In the genomic region with DNA sequence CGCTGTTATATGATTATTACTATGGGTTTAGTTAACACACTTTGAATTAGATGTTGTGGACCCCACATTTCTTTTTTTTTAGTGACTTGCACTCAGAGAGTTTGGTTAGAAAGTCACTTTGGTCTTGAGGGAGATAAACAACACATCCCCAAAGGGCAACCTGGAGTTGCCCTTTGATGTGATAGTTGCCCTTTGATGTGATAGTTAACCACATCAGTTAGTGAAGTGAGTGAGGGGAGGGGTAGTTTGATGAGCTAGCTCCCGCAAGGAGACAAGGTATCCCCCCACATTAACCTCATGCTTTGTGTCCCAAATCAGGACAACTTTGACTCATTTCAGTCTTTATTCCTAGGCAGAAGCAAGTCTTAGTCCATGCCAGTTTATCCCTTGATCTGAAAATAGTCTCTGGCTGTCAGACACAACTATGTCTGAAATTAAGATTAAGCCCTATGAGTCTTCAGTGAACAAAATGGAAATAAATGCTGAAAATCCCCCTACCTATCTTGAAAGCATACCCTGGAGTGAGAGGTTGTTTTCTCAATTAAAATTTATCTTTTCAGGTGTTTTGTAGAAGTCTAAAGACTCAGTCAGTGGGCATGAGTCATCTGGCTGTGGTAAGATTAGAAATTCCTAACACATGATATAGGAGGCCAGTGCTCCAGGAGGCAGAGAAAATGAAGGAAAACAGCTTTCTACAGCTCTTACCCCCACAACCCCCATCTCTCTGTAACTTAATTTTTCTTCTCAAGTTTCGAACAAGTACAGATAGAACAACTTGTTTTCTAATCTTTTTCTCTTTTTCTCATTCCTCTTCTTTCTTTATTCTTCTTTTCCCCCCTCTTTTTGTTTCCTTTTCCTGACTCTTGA, we compare ENCODE assay signal across 9 cellular contexts.
DNase-seq lines count a peak whose midpoint lies in the region; ATAC-seq and TF ChIP-seq lines count a peak whose summit lies in the region.
"Had no signal": no experiment of that assay in that cellular context is flagged by ENCODE, and none has a peak within 500 bp of the region (broad histone marks: within the 10 kb centered on the region; RNA-seq: fewer than 3 reads in every experiment).

No MANE protein-coding gene starts in this region.

- H3K36me3 Mint-ChIP-seq in activated naive CD8-positive, alpha-beta T cell: no peaks in the 10 kb centered on the region
- H3K36me3 Mint-ChIP-seq in activated naive CD8-positive, alpha-beta T cell treated with anti-CD3 and anti-CD28 coated beads for 36 hours: no peaks in the 10 kb centered on the region
- no peaks in the 10 kb centered on the region for H3K36me3 Mint-ChIP-seq in activated T-helper 17 cell treated with anti-CD3 and anti-CD28 coated beads, Interleukin-2, amount 50 U/mL, for 72 hours (ENCODE audit: low read depth)
- H3K36me3 Mint-ChIP-seq in endothelial cell (ENCODE audit: low read depth, unreplicated experiment): no peaks in the 10 kb centered on the region

- H3K27me3 Mint-ChIP-seq in activated naive CD8-positive, alpha-beta T cell: no peaks in the 10 kb centered on the region
- H3K27me3 Mint-ChIP-seq in activated naive CD8-positive, alpha-beta T cell treated with anti-CD3 and anti-CD28 coated beads for 36 hours: peaks cover 8% of the 10 kb centered on the region
- peaks cover 9% of the 10 kb centered on the region for H3K27me3 Mint-ChIP-seq in activated T-helper 17 cell treated with anti-CD3 and anti-CD28 coated beads, Interleukin-2, amount 50 U/mL, for 72 hours
- H3K27me3 Mint-ChIP-seq in endothelial cell (ENCODE audit: unreplicated experiment): peaks cover under 1% of the 10 kb centered on the region

- no peaks in the 10 kb centered on the region for H3K9me3 Mint-ChIP-seq in activated naive CD8-positive, alpha-beta T cell (ENCODE audit: low read depth)
- peaks cover 4% of the 10 kb centered on the region for H3K9me3 Mint-ChIP-seq in activated naive CD8-positive, alpha-beta T cell treated with anti-CD3 and anti-CD28 coated beads for 36 hours
- H3K9me3 Mint-ChIP-seq in activated T-helper 17 cell treated with anti-CD3 and anti-CD28 coated beads, Interleukin-2, amount 50 U/mL, for 72 hours: no peaks in the 10 kb centered on the region
- H3K9me3 Mint-ChIP-seq in endothelial cell (ENCODE audit: unreplicated experiment): no peaks in the 10 kb centered on the region

- no peak for TF ChIP-seq CTCF in endothelial cell (IDR thresholded peaks at IDR 0.05; ENCODE audit: unreplicated experiment)

- H3K27ac Mint-ChIP-seq in activated naive CD8-positive, alpha-beta T cell: peak overlapping the region; percentile 17
- H3K27ac Mint-ChIP-seq in activated naive CD8-positive, alpha-beta T cell treated with anti-CD3 and anti-CD28 coated beads for 36 hours: no peak overlapping the region
- H3K27ac Mint-ChIP-seq in activated T-helper 17 cell treated with anti-CD3 and anti-CD28 coated beads, Interleukin-2, amount 50 U/mL, for 72 hours: no peak overlapping the region
- H3K27ac Mint-ChIP-seq in endothelial cell (ENCODE audit: unreplicated experiment): no peak overlapping the region

- H3K4me3 Mint-ChIP-seq in activated naive CD8-positive, alpha-beta T cell: peak overlapping the region; percentile 24
- H3K4me3 Mint-ChIP-seq in activated naive CD8-positive, alpha-beta T cell treated with anti-CD3 and anti-CD28 coated beads for 36 hours: no peak overlapping the region
- H3K4me3 Mint-ChIP-seq in activated T-helper 17 cell treated with anti-CD3 and anti-CD28 coated beads, Interleukin-2, amount 50 U/mL, for 72 hours: no peak overlapping the region
- no peak overlapping the region for H3K4me3 Mint-ChIP-seq in endothelial cell (ENCODE audit: unreplicated experiment)

- DNase-seq in activated naive CD8-positive, alpha-beta T cell treated with anti-CD3 and anti-CD28 coated beads for 36 hours: no peak
- DNase-seq in iPS-NIHi7 (ENCODE audit: extremely low spot score): peak; percentile 27
- DNase-seq in NOMO-1 treated with dmso at 0.1 percent for 144 hours (lab: John Stamatoyannopoulos, UW; ENCODE audit: unreplicated experiment): no peak
- no peak for DNase-seq in endothelial cell (ENCODE audit: low spot score)
- no peak for DNase-seq in stimulated activated CD4-positive, alpha-beta T cell treated with anti-CD3 and anti-CD28 coated beads, Interleukin-12 subunit alpha, Interleukin-12 subunit beta, amount 100 ng/mL, for 4 hours
- no peak for DNase-seq in putamen (ENCODE audit: low spot score)
- DNase-seq: NCI-H2227 treated with DMSO at 0.1 percent for 48 hours had no signal

- ATAC-seq in activated T-helper 17 cell treated with anti-CD3 and anti-CD28 coated beads, Interleukin-2, amount 50 U/mL, for 72 hours (replicated peaks): peak; percentile 54

- H3K4me1 Mint-ChIP-seq in activated naive CD8-positive, alpha-beta T cell (ENCODE audit: low read depth): peaks cover 51% of the 10 kb centered on the region
- H3K4me1 Mint-ChIP-seq in activated naive CD8-positive, alpha-beta T cell treated with anti-CD3 and anti-CD28 coated beads for 36 hours: peaks cover 59% of the 10 kb centered on the region
- H3K4me1 Mint-ChIP-seq in activated T-helper 17 cell treated with anti-CD3 and anti-CD28 coated beads, Interleukin-2, amount 50 U/mL, for 72 hours: peaks cover 22% of the 10 kb centered on the region
- peaks cover 6% of the 10 kb centered on the region for H3K4me1 Mint-ChIP-seq in endothelial cell (ENCODE audit: unreplicated experiment)
